18 cellular contexts compared by ENCODE assay signal in genomic region chr14:35258420-35258819, GRCh38. TPM values are rescaled to one million over a fixed set of nuclear protein-coding genes. Genes with fewer than 3 reads are reported as not detected.
DNase-seq lines count a peak whose midpoint lies in the region; ATAC-seq, FAIRE-seq and TF ChIP-seq lines count a peak whose summit lies in the region.
"Had no signal": no experiment of that assay in that cellular context is flagged by ENCODE, and none has a peak within 500 bp of the region (broad histone marks: within the 10 kb centered on the region; RNA-seq: fewer than 3 reads in every experiment).

No MANE protein-coding gene starts in this region.

- H4K8ac ChIP-seq in neuronal stem cell (ENCODE audit: low read depth, low read length), result no peak overlapping the region

- no peak overlapping the region for H3K14ac ChIP-seq in neuronal stem cell (ENCODE audit: low read length)

- FAIRE-seq in K562 (lab: Jason Lieb, UNC), result peak; percentile 76
- FAIRE-seq: D721Med, H1, HTR-8/SVneo had no signal

- no peak overlapping the region for H2BK5ac ChIP-seq in neuronal stem cell (ENCODE audit: low read length)

- no peak overlapping the region for H2BK15ac ChIP-seq in neuronal stem cell (ENCODE audit: low read length)

- H2AFZ ChIP-seq in K562 (ENCODE audit: low read depth, low read length) (no peak overlapping the region), neuronal stem cell (ENCODE audit: low read length) (no peak overlapping the region)

- H3K36me3 ChIP-seq in K562 (ENCODE audit: control insufficient read depth, insufficient read depth, low read length) (0 out of 3 replicates have a peak, but pooled peaks cover 2% of the 10 kb centered on the region), ovary (no peaks in the 10 kb centered on the region), neuronal stem cell (replicated peaks in 1 of 2; ENCODE audit: control insufficient read depth in 2 of 2, insufficient read depth in 2 of 2, low read length in 2 of 2) (peaks cover 0 to 5% of the 10 kb centered on the region in 2 donors)
- H3K36me3 ChIP-seq: HAP-1 had no signal

- POLR2A ChIA-PET in activated CD4-positive, alpha-beta T cell treated with anti-CD3 and anti-CD28 coated beads, Interleukin-2, amount 10 ng/mL, durations not matched to agents 7 days and 5 days (lab: Charles Lee), result no interaction called here
- POLR2A ChIA-PET in K562 (lab: Yijun Ruan, JAX), result no interaction called here

- 31% methylated on average over 4 of the region's 6 CpGs for WGBS in K562 (ENCODE audit: insufficient coverage, low coverage, missing lambda C conversion rate)
- WGBS in ovary, 3 donors, result 30 to 49% (median 33%) methylated on average over 6 of the region's 6 CpGs
- WGBS in neuronal stem cell (ENCODE audit: extremely low coverage in 2 of 2, insufficient read length in 2 of 2, insufficient replicate concordance in 1 of 2), 2 donors, result 100% methylated on average over 1 of the region's 6 CpGs

- no peak overlapping the region for H3K4ac ChIP-seq in neuronal stem cell (ENCODE audit: low read length)

- no peaks in the 10 kb centered on the region for H3K9me3 Mint-ChIP-seq in activated CD4-positive, alpha-beta T cell treated with anti-CD3 and anti-CD28 coated beads, Interleukin-2, amount 10 ng/mL, durations not matched to agents 24 days and 14 days
- H3K9me3 Mint-ChIP-seq in activated CD4-positive, alpha-beta T cell treated with anti-CD3 and anti-CD28 coated beads, Interleukin-2, amount 10 ng/mL, durations not matched to agents 7 days and 5 days, result peaks cover 3% of the 10 kb centered on the region
- H3K9me3 Mint-ChIP-seq: CD8-positive, alpha-beta T cell; HFFc6 had no signal

- H3K9me3 ChIP-seq in K562 (replicated peaks; ENCODE audit: control insufficient read depth, insufficient read depth, low read depth, low read length), result no peaks in the 10 kb centered on the region
- H3K9me3 ChIP-seq in ovary, result no peaks in the 10 kb centered on the region
- peaks cover 2 to 7% of the 10 kb centered on the region in 2 donors for H3K9me3 ChIP-seq in neuronal stem cell (replicated peaks in 1 of 2; ENCODE audit: control insufficient read depth in 2 of 2, insufficient read depth in 1 of 2, low read depth in 1 of 2, low read length in 2 of 2)

- peak; percentile 20; the same call in 1 of the 2 replicates for TF ChIP-seq EP300 in K562 (IDR thresholded peaks at IDR 0.05; ENCODE audit: low read length)
- no peak for TF ChIP-seq EP300 in ovary (IDR thresholded peaks at IDR 0.05)

- H3K4me1 Mint-ChIP-seq in activated CD4-positive, alpha-beta T cell treated with anti-CD3 and anti-CD28 coated beads, Interleukin-2, amount 10 ng/mL, durations not matched to agents 24 days and 14 days, result peaks cover 22% of the 10 kb centered on the region
- H3K4me1 Mint-ChIP-seq in activated CD4-positive, alpha-beta T cell treated with anti-CD3 and anti-CD28 coated beads, Interleukin-2, amount 10 ng/mL, durations not matched to agents 7 days and 5 days, result peaks cover 14% of the 10 kb centered on the region

- no peak for TF ChIP-seq POLR2A in K562 (conservative IDR thresholded peaks at IDR 0.05)
- no peak for TF ChIP-seq POLR2A in ovary (IDR thresholded peaks at IDR 0.05)

- no peak overlapping the region for H3K4me3 ChIP-seq in K562
- H3K4me3 ChIP-seq in fibroblast of pulmonary artery (replicated peaks; ENCODE audit: low read depth, low read length), result no peak overlapping the region
- no peak overlapping the region for H3K4me3 ChIP-seq in ovary
- H3K4me3 ChIP-seq in neuronal stem cell (ENCODE audit: low read length in 2 of 2), result no peak overlapping the region
- H3K4me3 ChIP-seq: HAP-1 had no signal

- H3K79me2 ChIP-seq in K562 (ENCODE audit: control insufficient read depth, insufficient read depth, low read length), result no peaks in the 10 kb centered on the region

- no peak for TF ChIP-seq CTCF in K562 (IDR thresholded peaks at IDR 0.05 in 2 of 3, conservative IDR thresholded peaks at IDR 0.05 in 1 of 3; ENCODE audit: insufficient read depth in 2 of 3, low read depth in 1 of 3, low read length in 3 of 3)
- no peak for TF ChIP-seq CTCF in fibroblast of pulmonary artery (IDR thresholded peaks at IDR 0.05; ENCODE audit: low read length, missing control alignments)
- TF ChIP-seq CTCF in ovary (IDR thresholded peaks at IDR 0.05), result no peak

- TF ChIP-seq RAD21 in K562 (CRISPR knock-in tag; conservative IDR thresholded peaks at IDR 0.05 in 1 of 2, IDR thresholded peaks at IDR 0.05 in 1 of 2), result no peak

- no peak overlapping the region for H3K23ac ChIP-seq in neuronal stem cell (ENCODE audit: low read depth, low read length, poor library complexity)

- H2AK5ac ChIP-seq in neuronal stem cell (ENCODE audit: low read depth, low read length), result no peak overlapping the region

- H3K27me3 ChIP-seq in K562 (ENCODE audit: control insufficient read depth in 2 of 2, insufficient read depth in 2 of 2, low read length in 2 of 2), result no peaks in the 10 kb centered on the region
- no peaks in the 10 kb centered on the region for H3K27me3 ChIP-seq in ovary
- no peaks in the 10 kb centered on the region for H3K27me3 ChIP-seq in neuronal stem cell (ENCODE audit: control insufficient read depth in 3 of 3, insufficient read depth in 3 of 3, low read depth in 1 of 3, low read length in 3 of 3)

- no peaks in the 10 kb centered on the region for H3K9me1 ChIP-seq in K562 (ENCODE audit: control insufficient read depth, insufficient read depth, low read length)

- H2BK12ac ChIP-seq in neuronal stem cell (ENCODE audit: low read length), result no peak overlapping the region

- H3K4me2 ChIP-seq in K562 (ENCODE audit: insufficient read depth, low read length) (no peak overlapping the region; the same call in 1 of the 2 replicates), neuronal stem cell (ENCODE audit: insufficient read depth, low read length, poor library complexity, severe bottlenecking) (no peak overlapping the region)

- no peaks in the 10 kb centered on the region for H3K79me1 ChIP-seq in neuronal stem cell (ENCODE audit: low read depth, low read length)

- no peak overlapping the region for H3K27ac ChIP-seq in K562 (ENCODE audit: extremely low read depth, low read depth, low read length)
- H3K27ac ChIP-seq in ovary, result peak overlapping the region in 1 of 2 donors; percentile 8
- H3K27ac ChIP-seq in neuronal stem cell (replicated peaks; ENCODE audit: low read length), result no peak overlapping the region
- H3K27ac ChIP-seq: 22Rv1 had no signal

- in situ Hi-C loops in K562 (cut with MboI), result no loop called here

- intact Hi-C loops in activated CD4-positive, alpha-beta T cell treated with anti-CD3 and anti-CD28 coated beads, Interleukin-2, amount 10 ng/mL, durations not matched to agents 24 days and 14 days (cut with micrococcal nuclease), result loop anchor here (10.0 kb wide), 1 partner anchor 426 kb away; no protein-coding TSS in a partner anchor
- intact Hi-C loops in K562 (cut with micrococcal nuclease), result no loop called here
- intact Hi-C loops in ovary (cut with DNase I), result no loop called here

- peak overlapping the region; percentile 62 for H3K27ac Mint-ChIP-seq in activated CD4-positive, alpha-beta T cell treated with anti-CD3 and anti-CD28 coated beads, Interleukin-2, amount 10 ng/mL, durations not matched to agents 24 days and 14 days
- H3K27ac Mint-ChIP-seq in activated CD4-positive, alpha-beta T cell treated with anti-CD3 and anti-CD28 coated beads, Interleukin-2, amount 10 ng/mL, durations not matched to agents 7 days and 5 days, result no peak overlapping the region
- H3K27ac Mint-ChIP-seq: CD14-positive monocyte; CD8-positive, alpha-beta T cell had no signal

- H3K18ac ChIP-seq in neuronal stem cell (ENCODE audit: low read length), result no peak overlapping the region

- peak; percentile 80 for ATAC-seq in K562
- ATAC-seq: CD8-positive, alpha-beta T cell had no signal

- H3K36me3 Mint-ChIP-seq in activated CD4-positive, alpha-beta T cell treated with anti-CD3 and anti-CD28 coated beads, Interleukin-2, amount 10 ng/mL, durations not matched to agents 24 days and 14 days (ENCODE audit: low read depth), result peaks cover 23% of the 10 kb centered on the region
- H3K36me3 Mint-ChIP-seq in activated CD4-positive, alpha-beta T cell treated with anti-CD3 and anti-CD28 coated beads, Interleukin-2, amount 10 ng/mL, durations not matched to agents 7 days and 5 days (ENCODE audit: low read depth), result peaks cover 21% of the 10 kb centered on the region

- no peaks in the 10 kb centered on the region for H3K27me3 Mint-ChIP-seq in activated CD4-positive, alpha-beta T cell treated with anti-CD3 and anti-CD28 coated beads, Interleukin-2, amount 10 ng/mL, durations not matched to agents 24 days and 14 days
- no peaks in the 10 kb centered on the region for H3K27me3 Mint-ChIP-seq in activated CD4-positive, alpha-beta T cell treated with anti-CD3 and anti-CD28 coated beads, Interleukin-2, amount 10 ng/mL, durations not matched to agents 7 days and 5 days

- DNase-seq in activated CD4-positive, alpha-beta T cell treated with anti-CD3 and anti-CD28 coated beads, Interleukin-2, amount 10 ng/mL, durations not matched to agents 24 days and 14 days, result no peak
- DNase-seq in activated CD4-positive, alpha-beta T cell treated with anti-CD3 and anti-CD28 coated beads, Interleukin-2, amount 10 ng/mL, durations not matched to agents 7 days and 5 days, result no peak
- DNase-seq in K562 (ENCODE audit: extremely low read depth in 1 of 4, low spot score in 3 of 4) (peak; percentile 39 to 62 (median 48)), fibroblast of pulmonary artery (ENCODE audit: low read depth) (peak; percentile 28), ovary (peak in 3 of 5 donors; percentile 20 to 42 (median 34)), neuronal stem cell (ENCODE audit: low spot score) (no peak)
- no peak for DNase-seq in stimulated activated CD4-positive, alpha-beta T cell treated with anti-CD3 and anti-CD28 coated beads, Interleukin-2, amount 100 ng/mL, for 48 hours
- DNase-seq in stimulated activated CD4-positive, alpha-beta T cell treated with anti-CD3 and anti-CD28 coated beads, Interleukin-1b, Interleukin-23, amount 100 ng/mL, for 48 hours, result no peak
- DNase-seq: CD8-positive, alpha-beta T cell; COR-L47; DMS153 had no signal

- CTCF ChIA-PET in activated CD4-positive, alpha-beta T cell treated with anti-CD3 and anti-CD28 coated beads, Interleukin-2, amount 10 ng/mL, durations not matched to agents 7 days and 5 days (lab: Charles Lee), result no interaction called here
- CTCF ChIA-PET in K562 (lab: Yijun Ruan, JAX; ENCODE audit: low intra/inter-chr PET ratio), result no interaction called here

- no TSS peak for BruUV-seq in K562 (replicated peaks; lab: Mats Ljungman, UMichigan)

- H2BK120ac ChIP-seq in neuronal stem cell (ENCODE audit: low read depth, low read length), result no peak overlapping the region

- H3K9ac ChIP-seq in K562 (ENCODE audit: insufficient read depth in 1 of 2, low read depth in 2 of 2, low read length in 2 of 2) (no peak overlapping the region), neuronal stem cell (ENCODE audit: low read depth, low read length, poor library complexity) (no peak overlapping the region)

- H4K91ac ChIP-seq in neuronal stem cell (ENCODE audit: low read depth, low read length, poor library complexity), result no peak overlapping the region

- H3K4me1 ChIP-seq in K562 (replicated peaks in 1 of 2; ENCODE audit: control insufficient read depth in 2 of 2, insufficient read depth in 2 of 2, low read length in 2 of 2) (peaks cover 0 to 14% of the 10 kb centered on the region in 2 experiments; a peak in 3 of 5 replicates), ovary (ENCODE audit: insufficient read depth) (no peaks in the 10 kb centered on the region), neuronal stem cell (ENCODE audit: control insufficient read depth in 2 of 2, insufficient read depth in 1 of 2, low read depth in 1 of 2, low read length in 2 of 2) (no peaks in the 10 kb centered on the region)
- H3K4me1 ChIP-seq: HAP-1 had no signal

- H3K4me3 Mint-ChIP-seq in activated CD4-positive, alpha-beta T cell treated with anti-CD3 and anti-CD28 coated beads, Interleukin-2, amount 10 ng/mL, durations not matched to agents 24 days and 14 days, result no peak overlapping the region
- H3K4me3 Mint-ChIP-seq in activated CD4-positive, alpha-beta T cell treated with anti-CD3 and anti-CD28 coated beads, Interleukin-2, amount 10 ng/mL, durations not matched to agents 7 days and 5 days, result no peak overlapping the region
- H3K4me3 Mint-ChIP-seq: CD14-positive monocyte; CD8-positive, alpha-beta T cell; HFFc6 had no signal

- H4K20me1 ChIP-seq in K562 (replicated peaks; ENCODE audit: control insufficient read depth, insufficient read depth, low read length), result no peaks in the 10 kb centered on the region

RNA-seq across cellular contexts. Expression of gene PSMA6, which starts 33.8 kb away (rescaled TPM):
- 501 and 522 TPM in 2 replicates for total RNA-seq in activated CD4-positive, alpha-beta T cell treated with anti-CD3 and anti-CD28 coated beads, Interleukin-2, amount 10 ng/mL, durations not matched to agents 24 days and 14 days
- total RNA-seq in activated CD4-positive, alpha-beta T cell treated with anti-CD3 and anti-CD28 coated beads, Interleukin-2, amount 10 ng/mL, durations not matched to agents 7 days and 5 days, result 100 to 1,000 TPM; 231 to 248 TPM
- total RNA-seq in K562 (2011; cell fraction: chromatin; rRNA removed; ENCODE audit: low replicate concordance), result 38.7 and 60.7 TPM in 2 replicates
- 47.8 and 50.5 TPM in 2 replicates for total RNA-seq in K562 (2011; cell fraction: nucleolus; rRNA removed)
- total RNA-seq in K562 (2011; cell fraction: nucleoplasm; rRNA removed), result 58.6 and 80.4 TPM in 2 replicates
- total RNA-seq in K562 (2014; rRNA removed) (164 and 210 TPM in 2 replicates), K562 (2014; rRNA removed; fragmentation: Illumina TruSeq; extraction: Trizol) (234 and 271 TPM in 2 replicates), K562 (2015; rRNA removed; fragmentation: Illumina TruSeq; extraction: Trizol) (279 and 288 TPM in 2 replicates), K562 (2021) (258 and 274 TPM in 2 replicates), ovary (100 to 1,000 TPM in 4 of 7 donors, 10 to 100 TPM in 3; 85.2 to 157 (median 102) TPM)
- polyA plus RNA-seq in K562 (2011; rRNA removed) (318 and 452 TPM in 2 replicates), K562 (2014; fragmentation: Illumina TruSeq; extraction: Trizol) (292 and 301 TPM in 2 replicates), K562 (2014; fragmentation: Nextera tagmentation; extraction: Ambion mirVana) (100 to 1,000 TPM; 922 to 952 TPM), K562 (2014; rRNA removed) (274 and 283 TPM in 2 replicates), ovary (100 to 1,000 TPM; 101 to 156 TPM)
- 167 and 229 TPM in 2 replicates for polyA plus RNA-seq in K562 (2011; cell fraction: cytosol; rRNA removed)
- polyA plus RNA-seq in K562 (2011; cell fraction: nucleus; rRNA removed), result 54.4 and 95.7 TPM in 2 replicates
- 203 and 288 TPM in 2 replicates for polyA plus RNA-seq in K562 (2012)
- polyA minus RNA-seq in K562 (2011; rRNA and poly(A)+ RNA removed), result 166 and 169 TPM in 2 replicates
- polyA minus RNA-seq in K562 (2011; cell fraction: cytosol; rRNA and poly(A)+ RNA removed), result 78.1 and 98.1 TPM in 2 replicates
- polyA minus RNA-seq in K562 (2011; cell fraction: nucleus; rRNA and poly(A)+ RNA removed), result 17.6 and 42.8 TPM in 2 replicates
- 224 TPM for polyA plus RNA-seq in neuronal stem cell (2013, experiment 1 of 2)
- polyA plus RNA-seq in neuronal stem cell (2013, experiment 2 of 2), result 218 TPM

Comparison
In these comparisons a context has a peak if more than half of its experiments do, and no peak if none do; other contexts are left out.
1. DNase-seq: peak in K562 (4 of 4), fibroblast of pulmonary artery (single experiment) and ovary (3 of 5); none in activated CD4-positive, alpha-beta T cell treated with anti-CD3 and anti-CD28 coated beads, Interleukin-2, amount 10 ng/mL, durations not matched to agents 24 days and 14 days (single experiment), activated CD4-positive, alpha-beta T cell treated with anti-CD3 and anti-CD28 coated beads, Interleukin-2, amount 10 ng/mL, durations not matched to agents 7 days and 5 days (single experiment), stimulated activated CD4-positive, alpha-beta T cell treated with anti-CD3 and anti-CD28 coated beads, Interleukin-2, amount 100 ng/mL, for 48 hours (0 of 2), stimulated activated CD4-positive, alpha-beta T cell treated with anti-CD3 and anti-CD28 coated beads, Interleukin-1b, Interleukin-23, amount 100 ng/mL, for 48 hours (single experiment) and neuronal stem cell (single experiment).